In genomic region chr12:123601602-123602489, GRCh38 we compare ENCODE assay signal across 1 cellular context.
TF ChIP-seq lines count a peak whose summit lies in the region.

TSS of gene DDX55 (plus strand) at chr12:123602099. CDS start at chr12:123602149, 50 bp downstream.

TF ChIP-seq in HepG2, 621 proteins besides CTCF, POLR2A, EP300 and RAD21 (continued from another document and continues in another):
- TF ChIP-seq, protein P1, sequence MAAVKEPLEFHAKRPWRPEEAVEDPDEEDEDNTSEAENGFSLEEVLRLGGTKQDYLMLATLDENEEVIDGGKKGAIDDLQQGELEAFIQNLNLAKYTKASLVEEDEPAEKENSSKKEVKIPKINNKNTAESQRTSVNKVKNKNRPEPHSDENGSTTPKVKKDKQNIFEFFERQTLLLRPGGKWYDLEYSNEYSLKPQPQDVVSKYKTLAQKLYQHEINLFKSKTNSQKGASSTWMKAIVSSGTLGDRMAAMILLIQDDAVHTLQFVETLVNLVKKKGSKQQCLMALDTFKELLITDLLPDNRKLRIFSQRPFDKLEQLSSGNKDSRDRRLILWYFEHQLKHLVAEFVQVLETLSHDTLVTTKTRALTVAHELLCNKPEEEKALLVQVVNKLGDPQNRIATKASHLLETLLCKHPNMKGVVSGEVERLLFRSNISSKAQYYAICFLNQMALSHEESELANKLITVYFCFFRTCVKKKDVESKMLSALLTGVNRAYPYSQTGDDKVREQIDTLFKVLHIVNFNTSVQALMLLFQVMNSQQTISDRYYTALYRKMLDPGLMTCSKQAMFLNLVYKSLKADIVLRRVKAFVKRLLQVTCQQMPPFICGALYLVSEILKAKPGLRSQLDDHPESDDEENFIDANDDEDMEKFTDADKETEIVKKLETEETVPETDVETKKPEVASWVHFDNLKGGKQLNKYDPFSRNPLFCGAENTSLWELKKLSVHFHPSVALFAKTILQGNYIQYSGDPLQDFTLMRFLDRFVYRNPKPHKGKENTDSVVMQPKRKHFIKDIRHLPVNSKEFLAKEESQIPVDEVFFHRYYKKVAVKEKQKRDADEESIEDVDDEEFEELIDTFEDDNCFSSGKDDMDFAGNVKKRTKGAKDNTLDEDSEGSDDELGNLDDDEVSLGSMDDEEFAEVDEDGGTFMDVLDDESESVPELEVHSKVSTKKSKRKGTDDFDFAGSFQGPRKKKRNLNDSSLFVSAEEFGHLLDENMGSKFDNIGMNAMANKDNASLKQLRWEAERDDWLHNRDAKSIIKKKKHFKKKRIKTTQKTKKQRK (IDR thresholded peaks at IDR 0.05; ENCODE audit: low read length), result no peak
- peak; percentile 80; the same call in 1 of the 2 replicates for TF ChIP-seq ZNF878 (CRISPR knock-in tag; IDR thresholded peaks at IDR 0.05)
- TF ChIP-seq, protein P2, sequence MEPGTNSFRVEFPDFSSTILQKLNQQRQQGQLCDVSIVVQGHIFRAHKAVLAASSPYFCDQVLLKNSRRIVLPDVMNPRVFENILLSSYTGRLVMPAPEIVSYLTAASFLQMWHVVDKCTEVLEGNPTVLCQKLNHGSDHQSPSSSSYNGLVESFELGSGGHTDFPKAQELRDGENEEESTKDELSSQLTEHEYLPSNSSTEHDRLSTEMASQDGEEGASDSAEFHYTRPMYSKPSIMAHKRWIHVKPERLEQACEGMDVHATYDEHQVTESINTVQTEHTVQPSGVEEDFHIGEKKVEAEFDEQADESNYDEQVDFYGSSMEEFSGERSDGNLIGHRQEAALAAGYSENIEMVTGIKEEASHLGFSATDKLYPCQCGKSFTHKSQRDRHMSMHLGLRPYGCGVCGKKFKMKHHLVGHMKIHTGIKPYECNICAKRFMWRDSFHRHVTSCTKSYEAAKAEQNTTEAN (CRISPR knock-in tag; conservative IDR thresholded peaks at IDR 0.05), result peak; percentile 74
- TF ChIP-seq ZNF709 (CRISPR knock-in tag; IDR thresholded peaks at IDR 0.05), result peak; percentile 91
- peak; percentile 64; the same call in 1 of the 2 replicates for TF ChIP-seq ZNF616 (CRISPR knock-in tag; IDR thresholded peaks at IDR 0.05; ENCODE audit: low read depth)
- 0 out of 2 replicates have a peak, but pooled peaks have one; percentile 60 for TF ChIP-seq ZNF354B (CRISPR knock-in tag; IDR thresholded peaks at IDR 0.05)
- peak; percentile 63; the same call in 1 of the 2 replicates for TF ChIP-seq ZNF362 (CRISPR knock-in tag; IDR thresholded peaks at IDR 0.05; ENCODE audit: borderline replicate concordance)
- peak; percentile 85 for TF ChIP-seq ZNF788 (CRISPR knock-in tag; IDR thresholded peaks at IDR 0.05; ENCODE audit: borderline replicate concordance)
- TF ChIP-seq FOXM1 (CRISPR knock-in tag; IDR thresholded peaks at IDR 0.05), result no peak
- no peak; the same call in 1 of the 2 replicates for TF ChIP-seq ZFP36L2 (CRISPR knock-in tag; IDR thresholded peaks at IDR 0.05)
- no peak for TF ChIP-seq KDM1A (CRISPR knock-in tag; IDR thresholded peaks at IDR 0.05)
- TF ChIP-seq BCL6 (CRISPR knock-in tag; IDR thresholded peaks at IDR 0.05), result peak; percentile 70
- TF ChIP-seq MED1 (CRISPR knock-in tag; IDR thresholded peaks at IDR 0.05), result peak; percentile 88
- peak; percentile 93 for TF ChIP-seq POLR2G (IDR thresholded peaks at IDR 0.05; ENCODE audit: low read depth, low read length)
- peak; percentile 87; the same call in 1 of the 2 replicates for TF ChIP-seq KLF13 (CRISPR knock-in tag; IDR thresholded peaks at IDR 0.05)
- no peak for TF ChIP-seq ZNF549 (CRISPR knock-in tag; IDR thresholded peaks at IDR 0.05)
- no peak for TF ChIP-seq SMC3 (IDR thresholded peaks at IDR 0.05; ENCODE audit: low read length)
- TF ChIP-seq RNF2 (conservative IDR thresholded peaks at IDR 0.05; ENCODE audit: low read depth), result peak; percentile 95
- peak; percentile 78 for TF ChIP-seq ZBTB33 (CRISPR knock-in tag; IDR thresholded peaks at IDR 0.05)
- TF ChIP-seq ZMYM2 (CRISPR knock-in tag; IDR thresholded peaks at IDR 0.05), result no peak; the same call in 1 of the 2 replicates
- TF ChIP-seq, protein P3, sequence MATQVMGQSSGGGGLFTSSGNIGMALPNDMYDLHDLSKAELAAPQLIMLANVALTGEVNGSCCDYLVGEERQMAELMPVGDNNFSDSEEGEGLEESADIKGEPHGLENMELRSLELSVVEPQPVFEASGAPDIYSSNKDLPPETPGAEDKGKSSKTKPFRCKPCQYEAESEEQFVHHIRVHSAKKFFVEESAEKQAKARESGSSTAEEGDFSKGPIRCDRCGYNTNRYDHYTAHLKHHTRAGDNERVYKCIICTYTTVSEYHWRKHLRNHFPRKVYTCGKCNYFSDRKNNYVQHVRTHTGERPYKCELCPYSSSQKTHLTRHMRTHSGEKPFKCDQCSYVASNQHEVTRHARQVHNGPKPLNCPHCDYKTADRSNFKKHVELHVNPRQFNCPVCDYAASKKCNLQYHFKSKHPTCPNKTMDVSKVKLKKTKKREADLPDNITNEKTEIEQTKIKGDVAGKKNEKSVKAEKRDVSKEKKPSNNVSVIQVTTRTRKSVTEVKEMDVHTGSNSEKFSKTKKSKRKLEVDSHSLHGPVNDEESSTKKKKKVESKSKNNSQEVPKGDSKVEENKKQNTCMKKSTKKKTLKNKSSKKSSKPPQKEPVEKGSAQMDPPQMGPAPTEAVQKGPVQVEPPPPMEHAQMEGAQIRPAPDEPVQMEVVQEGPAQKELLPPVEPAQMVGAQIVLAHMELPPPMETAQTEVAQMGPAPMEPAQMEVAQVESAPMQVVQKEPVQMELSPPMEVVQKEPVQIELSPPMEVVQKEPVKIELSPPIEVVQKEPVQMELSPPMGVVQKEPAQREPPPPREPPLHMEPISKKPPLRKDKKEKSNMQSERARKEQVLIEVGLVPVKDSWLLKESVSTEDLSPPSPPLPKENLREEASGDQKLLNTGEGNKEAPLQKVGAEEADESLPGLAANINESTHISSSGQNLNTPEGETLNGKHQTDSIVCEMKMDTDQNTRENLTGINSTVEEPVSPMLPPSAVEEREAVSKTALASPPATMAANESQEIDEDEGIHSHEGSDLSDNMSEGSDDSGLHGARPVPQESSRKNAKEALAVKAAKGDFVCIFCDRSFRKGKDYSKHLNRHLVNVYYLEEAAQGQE (IDR thresholded peaks at IDR 0.05; ENCODE audit: borderline replicate concordance in 1 of 2, low read depth in 1 of 2, low read length in 2 of 2), result peak in 1 of 2 experiments; percentile 61; a peak in 1 of 4 replicates
- TF ChIP-seq ZNF556 (CRISPR knock-in tag; IDR thresholded peaks at IDR 0.05; ENCODE audit: borderline replicate concordance), result peak; percentile 97; the same call in 1 of the 2 replicates
- peak; percentile 85 for TF ChIP-seq ZNF317 (CRISPR knock-in tag; IDR thresholded peaks at IDR 0.05)
- TF ChIP-seq FOXP1 (IDR thresholded peaks at IDR 0.05), result no peak
- peak; percentile 25; the same call in 1 of the 2 replicates for TF ChIP-seq FOXP1 (CRISPR knock-in tag; IDR thresholded peaks at IDR 0.05)
- peak; percentile 72; the same call in 1 of the 2 replicates for TF ChIP-seq MAZ (IDR thresholded peaks at IDR 0.05; ENCODE audit: borderline replicate concordance, low read depth, low read length)
- peak; percentile 76; the same call in 1 of the 2 replicates for TF ChIP-seq MAZ (CRISPR knock-in tag; IDR thresholded peaks at IDR 0.05; ENCODE audit: low read depth)
- TF ChIP-seq NONO (IDR thresholded peaks at IDR 0.05), result no peak
- peak; percentile 99 for TF ChIP-seq NONO (CRISPR knock-in tag; conservative IDR thresholded peaks at IDR 0.05)
- peak; percentile 75 for TF ChIP-seq GLI4 (CRISPR knock-in tag; IDR thresholded peaks at IDR 0.05; ENCODE audit: borderline replicate concordance)
- no peak for TF ChIP-seq ELF4 (CRISPR knock-in tag; IDR thresholded peaks at IDR 0.05; ENCODE audit: borderline replicate concordance)
- peak; percentile 76 for TF ChIP-seq HCFC1 (IDR thresholded peaks at IDR 0.05; ENCODE audit: low read depth, low read length)
- no peak for TF ChIP-seq SOX13 (IDR thresholded peaks at IDR 0.05)
- TF ChIP-seq SOX13 (CRISPR knock-in tag; conservative IDR thresholded peaks at IDR 0.05 in 1 of 2, IDR thresholded peaks at IDR 0.05 in 1 of 2), result peak in 1 of 2 experiments; percentile 43; a peak in 2 of 4 replicates
- peak; percentile 59; the same call in 1 of the 2 replicates for TF ChIP-seq ELK4 (CRISPR knock-in tag; IDR thresholded peaks at IDR 0.05; ENCODE audit: borderline replicate concordance)
- no peak for TF ChIP-seq CHD2 (IDR thresholded peaks at IDR 0.05; ENCODE audit: low read depth, low read length)
- peak; percentile 84; the same call in 1 of the 2 replicates for TF ChIP-seq SNAI1 (CRISPR knock-in tag; IDR thresholded peaks at IDR 0.05; ENCODE audit: borderline replicate concordance)
- TF ChIP-seq ZSCAN12 (CRISPR knock-in tag; IDR thresholded peaks at IDR 0.05), result no peak; the same call in 1 of the 2 replicates
- peak; percentile 96 for TF ChIP-seq TFDP2 (CRISPR knock-in tag; IDR thresholded peaks at IDR 0.05)
- TF ChIP-seq SRF (IDR thresholded peaks at IDR 0.05; ENCODE audit: low read depth, low read length), result peak; percentile 78
- TF ChIP-seq ZNF652 (CRISPR knock-in tag; IDR thresholded peaks at IDR 0.05; ENCODE audit: borderline replicate concordance, low read depth), result no peak
- TF ChIP-seq PRMT3 (CRISPR knock-in tag; IDR thresholded peaks at IDR 0.05; ENCODE audit: borderline replicate concordance, low read depth), result no peak; the same call in 1 of the 2 replicates
- no peak for TF ChIP-seq TCF7L2 (IDR thresholded peaks at IDR 0.05; ENCODE audit: low read depth, low read length)
- peak; percentile 98 for TF ChIP-seq ZNF205 (CRISPR knock-in tag; IDR thresholded peaks at IDR 0.05)
- TF ChIP-seq, protein P4, sequence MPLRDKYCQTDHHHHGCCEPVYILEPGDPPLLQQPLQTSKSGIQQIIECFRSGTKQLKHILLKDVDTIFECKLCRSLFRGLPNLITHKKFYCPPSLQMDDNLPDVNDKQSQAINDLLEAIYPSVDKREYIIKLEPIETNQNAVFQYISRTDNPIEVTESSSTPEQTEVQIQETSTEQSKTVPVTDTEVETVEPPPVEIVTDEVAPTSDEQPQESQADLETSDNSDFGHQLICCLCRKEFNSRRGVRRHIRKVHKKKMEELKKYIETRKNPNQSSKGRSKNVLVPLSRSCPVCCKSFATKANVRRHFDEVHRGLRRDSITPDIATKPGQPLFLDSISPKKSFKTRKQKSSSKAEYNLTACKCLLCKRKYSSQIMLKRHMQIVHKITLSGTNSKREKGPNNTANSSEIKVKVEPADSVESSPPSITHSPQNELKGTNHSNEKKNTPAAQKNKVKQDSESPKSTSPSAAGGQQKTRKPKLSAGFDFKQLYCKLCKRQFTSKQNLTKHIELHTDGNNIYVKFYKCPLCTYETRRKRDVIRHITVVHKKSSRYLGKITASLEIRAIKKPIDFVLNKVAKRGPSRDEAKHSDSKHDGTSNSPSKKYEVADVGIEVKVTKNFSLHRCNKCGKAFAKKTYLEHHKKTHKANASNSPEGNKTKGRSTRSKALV (CRISPR knock-in tag; IDR thresholded peaks at IDR 0.05), result peak; percentile 85; the same call in 1 of the 2 replicates
- peak; percentile 96 for TF ChIP-seq BCL3 (CRISPR knock-in tag; IDR thresholded peaks at IDR 0.05)
- peak; percentile 87 for TF ChIP-seq ZBTB38 (CRISPR knock-in tag; IDR thresholded peaks at IDR 0.05)
